Comparison of ENCODE assay signal across 8 cellular contexts in the genomic region with DNA sequence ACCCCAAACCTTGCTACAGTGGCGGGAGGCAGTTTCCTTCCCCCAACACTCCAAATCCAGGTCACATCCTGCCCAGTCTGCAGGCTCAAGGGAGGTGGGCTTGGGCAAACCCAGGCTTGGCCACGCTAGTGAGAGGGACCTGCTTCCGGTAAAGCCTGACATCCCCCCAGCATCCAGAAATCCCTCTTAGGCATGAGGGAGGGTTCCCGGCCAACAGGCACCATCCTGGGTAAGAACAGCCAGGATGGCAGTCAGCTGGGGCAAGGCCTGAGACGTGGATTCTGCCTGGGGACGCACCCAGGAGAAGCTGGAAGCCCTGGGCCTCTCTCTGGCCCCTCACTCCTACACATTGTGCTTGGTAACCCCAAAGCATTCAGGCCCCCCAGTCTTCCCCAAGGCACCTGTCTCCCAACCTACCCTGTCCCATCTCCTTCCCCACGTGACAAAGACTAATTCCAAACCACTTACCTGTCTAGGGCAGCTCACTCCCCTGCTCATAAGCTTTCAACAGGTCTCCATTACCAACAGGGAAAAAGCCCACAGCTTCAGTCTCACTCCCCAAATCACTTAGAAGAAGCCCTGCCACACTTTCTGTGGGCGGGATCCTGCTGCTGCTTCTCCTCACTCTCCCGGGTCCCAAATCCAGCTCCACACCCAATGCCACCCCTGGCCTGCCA. TPM values are rescaled to one million over a fixed set of nuclear protein-coding genes. Genes with fewer than 3 reads are reported as not detected.
A peak's percentile ranks its signal among the peaks of the same experiment; 100 is the strongest.
DNase-seq lines count a peak whose midpoint lies in the region; ATAC-seq and TF ChIP-seq lines count a peak whose summit lies in the region.

No MANE protein-coding gene starts in this region.

- peaks cover 10% of the 10 kb centered on the region for H3K36me3 Mint-ChIP-seq in activated CD8-positive, alpha-beta T cell treated with anti-CD3 and anti-CD28 coated beads for 36 hours (ENCODE audit: low read depth)

- 35 to 55% methylated on average over 6 to 9 of the region's 9 CpGs for WGBS in lower leg skin, 2 donors

- POLR2A ChIA-PET in activated CD8-positive, alpha-beta T cell treated with anti-CD3 and anti-CD28 coated beads for 36 hours (lab: Charles Lee): interaction anchor here (0.6 to 15.4 kb wide), 9 partner anchors 8 to 221 kb away, joined by 3 to 262 read pairs (median 4); a partner anchor contains a TSS

- H3K27ac ChIP-seq in iPS-18a (ENCODE audit: low read length) (no peak overlapping the region), subcutaneous abdominal adipose tissue (ENCODE audit: low read depth, low read length) (no peak overlapping the region)

- intact Hi-C loops in activated CD8-positive, alpha-beta T cell treated with anti-CD3 and anti-CD28 coated beads for 36 hours (cut with micrococcal nuclease): no loop called here
- intact Hi-C loops in lower leg skin (cut with DNase I; ENCODE audit: low total_unique reads): loop anchor here (5.0 kb wide), 1 partner anchor 202 kb away; no protein-coding TSS in a partner anchor

- H3K27me3 ChIP-seq in iPS-18a (ENCODE audit: control insufficient read depth, insufficient read depth, low read length): peaks cover 8% of the 10 kb centered on the region
- no peaks in the 10 kb centered on the region for H3K27me3 ChIP-seq in subcutaneous abdominal adipose tissue (ENCODE audit: control insufficient read depth in 5 of 5, insufficient read depth in 4 of 5, low read length in 5 of 5)

- peaks cover 13% of the 10 kb centered on the region for H3K4me1 ChIP-seq in iPS-18a (ENCODE audit: control insufficient read depth, low read depth, low read length)
- peaks cover 3 to 45% (median 42%) of the 10 kb centered on the region in 5 donors for H3K4me1 ChIP-seq in subcutaneous abdominal adipose tissue (ENCODE audit: control insufficient read depth in 5 of 5, insufficient read depth in 5 of 5, low read length in 5 of 5)

- no peaks in the 10 kb centered on the region for H3K9me3 Mint-ChIP-seq in activated CD8-positive, alpha-beta T cell treated with anti-CD3 and anti-CD28 coated beads for 36 hours

- no peaks in the 10 kb centered on the region for H3K27me3 Mint-ChIP-seq in activated CD8-positive, alpha-beta T cell treated with anti-CD3 and anti-CD28 coated beads for 36 hours

- TF ChIP-seq CTCF in activated CD8-positive, alpha-beta T cell treated with anti-CD3 and anti-CD28 coated beads for 36 hours (IDR thresholded peaks at IDR 0.05): no peak
- TF ChIP-seq CTCF in lower leg skin (IDR thresholded peaks at IDR 0.05): no peak

- CTCF ChIA-PET in activated CD8-positive, alpha-beta T cell treated with anti-CD3 and anti-CD28 coated beads for 36 hours (lab: Charles Lee): interaction anchor here (0.7 to 4.7 kb wide), 7 partner anchors 12 to 219 kb away, joined by 3 to 30 read pairs (median 4); a partner anchor contains a TSS

- H3K4me3 ChIP-seq in iPS-18a (ENCODE audit: low read length): peak overlapping the region; percentile 72
- H3K4me3 ChIP-seq in subcutaneous abdominal adipose tissue (ENCODE audit: low read depth in 1 of 5, low read length in 5 of 5): peak overlapping the region; percentile 62 to 77 (median 67)
- H3K4me3 ChIP-seq in lower leg skin (ENCODE audit: low read depth, poor library complexity, severe bottlenecking): no peak overlapping the region

- peak overlapping the region; percentile 67 for H3K4me3 Mint-ChIP-seq in activated CD8-positive, alpha-beta T cell treated with anti-CD3 and anti-CD28 coated beads for 36 hours

- H3K9ac ChIP-seq in iPS-18a (ENCODE audit: low read length) (peak overlapping the region; percentile 60), subcutaneous abdominal adipose tissue (ENCODE audit: low read length in 5 of 5) (peak overlapping the region in 3 of 5 donors; percentile 59 to 82 (median 64))

- DNase-seq in NCI-H146 (lab: John Stamatoyannopoulos, UW) (peak; percentile 62), NCI-H146 treated with DMSO at 0.1 percent for 48 hours (lab: John Stamatoyannopoulos, UW; ENCODE audit: unreplicated experiment) (no peak), lower leg skin (ENCODE audit: low spot score in 2 of 2) (no peak)
- DNase-seq in activated CD8-positive, alpha-beta T cell treated with anti-CD3 and anti-CD28 coated beads for 36 hours: no peak

- ATAC-seq in activated CD8-positive, alpha-beta T cell treated with anti-CD3 and anti-CD28 coated beads for 36 hours: no peak
- no peak for ATAC-seq in GM18868 (IDR thresholded peaks at IDR 0.05; ENCODE audit: unreplicated experiment)
- ATAC-seq in GM18858 (IDR thresholded peaks at IDR 0.05; ENCODE audit: unreplicated experiment): no peak

- H3K4me1 Mint-ChIP-seq in activated CD8-positive, alpha-beta T cell treated with anti-CD3 and anti-CD28 coated beads for 36 hours (ENCODE audit: low read depth): peaks cover 37% of the 10 kb centered on the region

- H3K27ac Mint-ChIP-seq in activated CD8-positive, alpha-beta T cell treated with anti-CD3 and anti-CD28 coated beads for 36 hours: peak overlapping the region; percentile 72

- H3K9me3 ChIP-seq in iPS-18a (ENCODE audit: control insufficient read depth, low read depth, low read length) (no peaks in the 10 kb centered on the region), subcutaneous abdominal adipose tissue (ENCODE audit: control insufficient read depth in 5 of 5, low read length in 5 of 5) (no peaks in the 10 kb centered on the region)

- no peak for TF ChIP-seq POLR2A in lower leg skin (IDR thresholded peaks at IDR 0.05)

- no peaks in the 10 kb centered on the region for H3K36me3 ChIP-seq in iPS-18a (ENCODE audit: control insufficient read depth, low read depth, low read length)
- peaks cover 0 to 22% (median 12%) of the 10 kb centered on the region in 5 donors for H3K36me3 ChIP-seq in subcutaneous abdominal adipose tissue (ENCODE audit: control insufficient read depth in 5 of 5, insufficient read depth in 5 of 5, low read length in 5 of 5)

RNA-seq across cellular contexts. Expression of a gene that starts 2.1 kb away (rescaled TPM):
- total RNA-seq in activated CD8-positive, alpha-beta T cell treated with anti-CD3 and anti-CD28 coated beads for 36 hours: under 1 TPM; 0.29 to 0.36 TPM
- not detected for total RNA-seq in lower leg skin

RNA-seq across cellular contexts. Expression of a gene that starts 2.5 kb away (rescaled TPM):
- total RNA-seq in activated CD8-positive, alpha-beta T cell treated with anti-CD3 and anti-CD28 coated beads for 36 hours: 1 to 10 TPM; 2.4 TPM
- 10 to 100 TPM in 1 of 4 donors, 1 to 10 TPM in 3; 2.1 to 10.2 (median 3.7) TPM for total RNA-seq in lower leg skin

RNA-seq across cellular contexts. Expression of a gene that starts 10.0 kb away (rescaled TPM):
- 10 to 100 TPM; 13.7 to 16.0 TPM for total RNA-seq in activated CD8-positive, alpha-beta T cell treated with anti-CD3 and anti-CD28 coated beads for 36 hours
- total RNA-seq in lower leg skin: 10 to 100 TPM; 17.1 to 30.8 (median 23.3) TPM

RNA-seq across cellular contexts. Expression of a gene that starts 22.0 kb away (rescaled TPM):
- total RNA-seq in activated CD8-positive, alpha-beta T cell treated with anti-CD3 and anti-CD28 coated beads for 36 hours: 10 to 100 TPM; 71.2 to 72.0 TPM
- 1 to 10 TPM; 1.4 to 6.3 (median 5.7) TPM for total RNA-seq in lower leg skin

RNA-seq across cellular contexts. Expression of a gene that starts 55.9 kb away (rescaled TPM):
- total RNA-seq in activated CD8-positive, alpha-beta T cell treated with anti-CD3 and anti-CD28 coated beads for 36 hours: 1 to 10 TPM; 6.9 to 7.3 TPM
- total RNA-seq in lower leg skin: 10 to 100 TPM; 12.5 to 34.1 (median 21.2) TPM
